12 cellular contexts compared by ENCODE assay signal in the genomic region with DNA sequence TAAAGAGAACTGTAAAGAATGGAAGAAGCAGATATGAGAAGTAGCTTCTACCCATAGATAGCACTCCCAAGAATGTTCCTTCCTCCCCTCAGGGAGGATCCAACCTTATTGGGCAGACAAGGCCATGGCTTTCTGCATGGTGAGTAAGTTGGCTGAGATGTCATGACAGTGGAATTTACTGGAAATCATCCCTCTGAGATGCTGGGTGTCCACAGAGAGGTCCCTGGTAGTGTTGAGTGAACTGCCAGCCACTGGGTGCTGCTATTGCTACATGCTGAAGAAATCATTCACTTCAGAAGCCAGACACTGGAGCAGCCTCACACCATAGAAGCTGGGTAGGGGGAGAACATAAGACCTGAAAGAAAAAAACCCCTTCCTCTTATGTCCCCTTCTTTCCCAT. TPM values are rescaled to one million over a fixed set of nuclear protein-coding genes. Genes with fewer than 3 reads are reported as not detected.
DNase-seq lines count a peak whose midpoint lies in the region; ATAC-seq and TF ChIP-seq lines count a peak whose summit lies in the region.
"Had no signal": no experiment of that assay in that cellular context is flagged by ENCODE, and none has a peak within 500 bp of the region (broad histone marks: within the 10 kb centered on the region; RNA-seq: fewer than 3 reads in every experiment).

No MANE protein-coding gene starts in this region.

- no peaks in the 10 kb centered on the region for H3K36me3 ChIP-seq in HCT116 (ENCODE audit: control insufficient read depth in 1 of 2, insufficient read depth in 2 of 2, low read length in 2 of 2)
- H3K36me3 ChIP-seq: upper lobe of right lung had no signal

- CTCF ChIA-PET in HCT116 (lab: Charles Lee), result no interaction called here

- no peak overlapping the region for H3K4me3 Mint-ChIP-seq in activated T-cell treated with anti-CD3 and anti-CD28 coated beads, Interleukin-2, amount 50 U/mL, for 24 hours

- DNase-seq in AG10803 (ENCODE audit: low read depth), result peak; percentile 18
- DNase-seq in HCT116 (ENCODE audit: low read depth, low spot score), result no peak
- DNase-seq in SHP77 (lab: John Stamatoyannopoulos, UW), result peak; percentile 54 to 55
- DNase-seq in fibroblast of villous mesenchyme (ENCODE audit: low read depth), result peak; percentile 12
- no peak for DNase-seq in activated naive CD4-positive, alpha-beta T cell treated with anti-CD3 and anti-CD28 coated beads, Interleukin-2, amount 50 U/mL, for 16 hours
- no peak for DNase-seq in activated T-cell treated with anti-CD3 and anti-CD28 coated beads, Interleukin-2, amount 50 U/mL, for 24 hours
- DNase-seq: cerebellar nuclear complex, NCI-H524 treated with DMSO at 0.1 percent for 48 hours, retina, upper lobe of right lung had no signal

- TF ChIP-seq POLR2A in HCT116 (IDR thresholded peaks at IDR 0.05; ENCODE audit: borderline replicate concordance, extremely low read depth, insufficient read depth, insufficient read length), result no peak

- H3K9me2 ChIP-seq in HCT116 (ENCODE audit: insufficient read depth), result no peaks in the 10 kb centered on the region

- RAD21 ChIA-PET in HCT116 (lab: Charles Lee; ENCODE audit: low non-redundant PET in 1 of 2, low total read pairs in 2 of 2, uncharacterized antibody in 2 of 2, unreplicated experiment in 2 of 2), result no interaction called here

- H3K9me3 ChIP-seq in HCT116 (ENCODE audit: control insufficient read depth in 1 of 2, insufficient read depth in 1 of 2, low read depth in 1 of 2, low read length in 2 of 2), result no peaks in the 10 kb centered on the region; a peak in 1 of 4 replicates
- H3K9me3 ChIP-seq: upper lobe of right lung had no signal

- peak; percentile 26; the same call in 1 of the 2 replicates for TF ChIP-seq RAD21 in HCT116 (IDR thresholded peaks at IDR 0.05; ENCODE audit: low read depth)

- H3K27me3 ChIP-seq in HCT116 (ENCODE audit: insufficient read depth, low read length), result 0 out of 2 replicates have a peak, but pooled peaks cover 4% of the 10 kb centered on the region
- H3K27me3 ChIP-seq: upper lobe of right lung had no signal

- intact Hi-C loops in HCT116 (cut with micrococcal nuclease), result no loop called here

- H3K36me3 Mint-ChIP-seq in activated T-cell treated with anti-CD3 and anti-CD28 coated beads, Interleukin-2, amount 50 U/mL, for 24 hours (ENCODE audit: low read depth), result no peaks in the 10 kb centered on the region

- H3K79me2 ChIP-seq in HCT116 (ENCODE audit: insufficient read depth, low read length), result no peaks in the 10 kb centered on the region

- H3K4me2 ChIP-seq in HCT116 (ENCODE audit: low read length), result no peak overlapping the region

- peaks cover 10 to 14% of the 10 kb centered on the region in 2 experiments for H3K4me1 ChIP-seq in HCT116 (ENCODE audit: control insufficient read depth in 1 of 2, insufficient read depth in 2 of 2, low read length in 2 of 2)

- H3K4me3 ChIP-seq in AG10803 (ENCODE audit: low read length) (no peak overlapping the region), HCT116 (replicated peaks in 1 of 2; ENCODE audit: low read depth in 1 of 2, low read length in 2 of 2) (no peak overlapping the region), fibroblast of villous mesenchyme (ENCODE audit: low read depth, low read length) (no peak overlapping the region)
- H3K4me3 ChIP-seq: upper lobe of right lung had no signal

- H3K27ac ChIP-seq in HCT116 (ENCODE audit: low read depth, low read length), result no peak overlapping the region
- H3K27ac ChIP-seq: upper lobe of right lung had no signal

- no peaks in the 10 kb centered on the region for H4K20me1 ChIP-seq in HCT116 (ENCODE audit: insufficient read depth)

- POLR2A ChIA-PET in HCT116 (lab: Charles Lee), result no interaction called here

- TF ChIP-seq CTCF in AG10803 (conservative IDR thresholded peaks at IDR 0.05; ENCODE audit: low read length), result peak; percentile 18; the same call in 1 of the 2 replicates
- TF ChIP-seq CTCF in HCT116 (IDR thresholded peaks at IDR 0.05 in 2 of 3, conservative IDR thresholded peaks at IDR 0.05 in 1 of 3; ENCODE audit: borderline replicate concordance in 1 of 3, insufficient read depth in 1 of 3, low read depth in 2 of 3, low read length in 2 of 3), result peak in 1 of 3 experiments; percentile 24; a peak in 2 of 6 replicates
- TF ChIP-seq CTCF in fibroblast of villous mesenchyme (IDR thresholded peaks at IDR 0.05; ENCODE audit: insufficient read depth, low read depth, low read length), result peak; percentile 16

- ATAC-seq in HCT116 (peak; percentile 32; the same call in 1 of the 2 replicates), HG03469 (IDR thresholded peaks at IDR 0.05; ENCODE audit: unreplicated experiment) (no peak), GM19035 (IDR thresholded peaks at IDR 0.05; ENCODE audit: unreplicated experiment) (no peak)
- ATAC-seq: upper lobe of right lung had no signal

- H2AFZ ChIP-seq in HCT116 (ENCODE audit: low read depth, low read length, poor library complexity, severe bottlenecking), result no peak overlapping the region

- no peak overlapping the region for H3K9ac ChIP-seq in HCT116 (ENCODE audit: low read length)

- no TSS peak for BruUV-seq in HCT116 (replicated peaks; lab: Mats Ljungman, UMichigan)

- no peaks in the 10 kb centered on the region for H3K4me1 Mint-ChIP-seq in activated T-cell treated with anti-CD3 and anti-CD28 coated beads, Interleukin-2, amount 50 U/mL, for 24 hours (ENCODE audit: low read depth)

- peaks cover 4% of the 10 kb centered on the region for H3K9me3 Mint-ChIP-seq in activated T-cell treated with anti-CD3 and anti-CD28 coated beads, Interleukin-2, amount 50 U/mL, for 24 hours

- no peak overlapping the region for H3K27ac Mint-ChIP-seq in activated T-cell treated with anti-CD3 and anti-CD28 coated beads, Interleukin-2, amount 50 U/mL, for 24 hours

- peaks cover 8% of the 10 kb centered on the region for H3K27me3 Mint-ChIP-seq in activated T-cell treated with anti-CD3 and anti-CD28 coated beads, Interleukin-2, amount 50 U/mL, for 24 hours

TF ChIP-seq in HCT116, 20 proteins besides CTCF, POLR2A, EP300 and RAD21 (continues in another document):
- TF ChIP-seq FOSL1 (IDR thresholded peaks at IDR 0.05; ENCODE audit: low read depth) (no peak), SRF (IDR thresholded peaks at IDR 0.05; ENCODE audit: low read depth) (no peak), EZH2phosphoT487 (IDR thresholded peaks at IDR 0.05; ENCODE audit: borderline replicate concordance) (no peak), CEBPB (IDR thresholded peaks at IDR 0.05; ENCODE audit: low read depth) (no peak), EZH2 (IDR thresholded peaks at IDR 0.05) (no peak), JUND (IDR thresholded peaks at IDR 0.05) (no peak), CBX3 (IDR thresholded peaks at IDR 0.05; ENCODE audit: low read depth) (no peak), EGR1 (IDR thresholded peaks at IDR 0.05; ENCODE audit: low read depth) (no peak), YY1 (IDR thresholded peaks at IDR 0.05; ENCODE audit: extremely low read depth, insufficient replicate concordance, low read depth, low read length) (no peak), SP1 (IDR thresholded peaks at IDR 0.05; ENCODE audit: low read depth) (no peak), TCF7L2 (IDR thresholded peaks at IDR 0.05; ENCODE audit: borderline replicate concordance, extremely low read depth, insufficient read depth, insufficient read length) (no peak), SIN3A (IDR thresholded peaks at IDR 0.05; ENCODE audit: low read depth) (no peak)
- TF ChIP-seq, protein P1, sequence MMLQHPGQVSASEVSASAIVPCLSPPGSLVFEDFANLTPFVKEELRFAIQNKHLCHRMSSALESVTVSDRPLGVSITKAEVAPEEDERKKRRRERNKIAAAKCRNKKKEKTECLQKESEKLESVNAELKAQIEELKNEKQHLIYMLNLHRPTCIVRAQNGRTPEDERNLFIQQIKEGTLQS (IDR thresholded peaks at IDR 0.05), result no peak
- TF ChIP-seq, protein P2, sequence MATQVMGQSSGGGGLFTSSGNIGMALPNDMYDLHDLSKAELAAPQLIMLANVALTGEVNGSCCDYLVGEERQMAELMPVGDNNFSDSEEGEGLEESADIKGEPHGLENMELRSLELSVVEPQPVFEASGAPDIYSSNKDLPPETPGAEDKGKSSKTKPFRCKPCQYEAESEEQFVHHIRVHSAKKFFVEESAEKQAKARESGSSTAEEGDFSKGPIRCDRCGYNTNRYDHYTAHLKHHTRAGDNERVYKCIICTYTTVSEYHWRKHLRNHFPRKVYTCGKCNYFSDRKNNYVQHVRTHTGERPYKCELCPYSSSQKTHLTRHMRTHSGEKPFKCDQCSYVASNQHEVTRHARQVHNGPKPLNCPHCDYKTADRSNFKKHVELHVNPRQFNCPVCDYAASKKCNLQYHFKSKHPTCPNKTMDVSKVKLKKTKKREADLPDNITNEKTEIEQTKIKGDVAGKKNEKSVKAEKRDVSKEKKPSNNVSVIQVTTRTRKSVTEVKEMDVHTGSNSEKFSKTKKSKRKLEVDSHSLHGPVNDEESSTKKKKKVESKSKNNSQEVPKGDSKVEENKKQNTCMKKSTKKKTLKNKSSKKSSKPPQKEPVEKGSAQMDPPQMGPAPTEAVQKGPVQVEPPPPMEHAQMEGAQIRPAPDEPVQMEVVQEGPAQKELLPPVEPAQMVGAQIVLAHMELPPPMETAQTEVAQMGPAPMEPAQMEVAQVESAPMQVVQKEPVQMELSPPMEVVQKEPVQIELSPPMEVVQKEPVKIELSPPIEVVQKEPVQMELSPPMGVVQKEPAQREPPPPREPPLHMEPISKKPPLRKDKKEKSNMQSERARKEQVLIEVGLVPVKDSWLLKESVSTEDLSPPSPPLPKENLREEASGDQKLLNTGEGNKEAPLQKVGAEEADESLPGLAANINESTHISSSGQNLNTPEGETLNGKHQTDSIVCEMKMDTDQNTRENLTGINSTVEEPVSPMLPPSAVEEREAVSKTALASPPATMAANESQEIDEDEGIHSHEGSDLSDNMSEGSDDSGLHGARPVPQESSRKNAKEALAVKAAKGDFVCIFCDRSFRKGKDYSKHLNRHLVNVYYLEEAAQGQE (IDR thresholded peaks at IDR 0.05; ENCODE audit: low read depth), result no peak
- TF ChIP-seq, protein P3, sequence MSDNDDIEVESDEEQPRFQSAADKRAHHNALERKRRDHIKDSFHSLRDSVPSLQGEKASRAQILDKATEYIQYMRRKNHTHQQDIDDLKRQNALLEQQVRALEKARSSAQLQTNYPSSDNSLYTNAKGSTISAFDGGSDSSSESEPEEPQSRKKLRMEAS (IDR thresholded peaks at IDR 0.05), result no peak

RNA-seq across cellular contexts. Expression of a gene that starts 46.4 kb away (rescaled TPM):
- total RNA-seq in HCT116 (2021; ENCODE audit: unreplicated experiment) (34.9 TPM), fibroblast of villous mesenchyme (4.3 and 4.5 TPM in 2 replicates)
- 17.0 and 25.4 TPM in 2 replicates for polyA plus RNA-seq in HCT116 (2012)

Comparison
In these comparisons a context has a peak if more than half of its experiments do, and no peak if none do; other contexts are left out.
1. DNase-seq: peak in AG10803 (single experiment), SHP77 (2 of 2) and fibroblast of villous mesenchyme (single experiment); none in HCT116 (single experiment), activated naive CD4-positive, alpha-beta T cell treated with anti-CD3 and anti-CD28 coated beads, Interleukin-2, amount 50 U/mL, for 16 hours (single experiment) and activated T-cell treated with anti-CD3 and anti-CD28 coated beads, Interleukin-2, amount 50 U/mL, for 24 hours (single experiment).